In the genomic region with DNA sequence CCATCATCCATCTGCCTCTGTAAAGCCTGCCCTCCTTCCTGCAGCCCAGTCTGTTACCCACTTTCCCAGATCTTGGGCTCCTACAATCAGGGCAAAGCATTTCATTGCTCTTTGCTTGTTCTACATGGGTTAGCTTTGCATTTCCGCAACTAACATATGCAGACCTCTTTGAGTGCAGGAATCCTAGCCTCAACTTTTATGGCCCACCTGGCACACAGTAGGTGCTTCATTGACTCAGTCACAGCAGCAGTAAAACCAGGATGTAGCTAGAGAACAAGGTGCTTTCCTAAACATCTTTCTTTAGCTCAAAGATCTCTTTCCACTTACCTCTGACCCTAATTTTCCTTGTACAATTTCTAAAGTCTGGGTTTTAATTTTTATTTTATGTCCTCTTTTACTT, we compare ENCODE assay signal across 28 cellular contexts. TPM values are rescaled to one million over a fixed set of nuclear protein-coding genes. Genes with fewer than 3 reads are reported as not detected.
DNase-seq lines count a peak whose midpoint lies in the region; ATAC-seq and TF ChIP-seq lines count a peak whose summit lies in the region.
"Had no signal": no experiment of that assay in that cellular context is flagged by ENCODE, and none has a peak within 500 bp of the region (broad histone marks: within the 10 kb centered on the region; RNA-seq: fewer than 3 reads in every experiment).

No MANE protein-coding gene starts in this region.

- TF ChIP-seq CTCF in GM12864 (IDR thresholded peaks at IDR 0.05; ENCODE audit: low read depth, low read length, missing control alignments): no peak
- TF ChIP-seq CTCF in activated B cell treated with CpG ODN at 0.5 μM for 24 hours (IDR thresholded peaks at IDR 0.05): no peak
- no peak for TF ChIP-seq CTCF in breast epithelium (IDR thresholded peaks at IDR 0.05)

- H3K4me1 Mint-ChIP-seq in activated CD4-positive, alpha-beta T cell treated with anti-CD3 and anti-CD28 coated beads, Interleukin-2, amount 10 ng/mL, durations not matched to agents 7 days and 5 days: peaks cover 52% of the 10 kb centered on the region
- H3K4me1 Mint-ChIP-seq in activated B cell treated with CpG ODN at 0.5 μM for 24 hours (peaks cover 90% of the 10 kb centered on the region), memory B cell (peaks cover 65% of the 10 kb centered on the region)

- H3K4me3 ChIP-seq in GM12864 (ENCODE audit: low read depth, low read length) (peak overlapping the region; percentile 82), breast epithelium (no peak overlapping the region)
- H3K4me3 ChIP-seq: A549, cardiac muscle cell, coronary artery, heart left ventricle, lung, right atrium auricular region, upper lobe of left lung had no signal

- ATAC-seq in activated B cell treated with CpG ODN at 0.5 μM for 24 hours (ENCODE audit: low read depth) (no peak), memory B cell (ENCODE audit: low read depth) (no peak), GM19397 (IDR thresholded peaks at IDR 0.05; ENCODE audit: unreplicated experiment) (no peak)
- ATAC-seq: A549, WTC11 had no signal

- TF ChIP-seq POLR2A in breast epithelium (IDR thresholded peaks at IDR 0.05): no peak

- no peaks in the 10 kb centered on the region for H3K4me1 ChIP-seq in breast epithelium
- H3K4me1 ChIP-seq: parathyroid adenoma, right atrium auricular region had no signal

- peak overlapping the region; percentile 5 for H3K4me3 Mint-ChIP-seq in activated CD4-positive, alpha-beta T cell treated with anti-CD3 and anti-CD28 coated beads, Interleukin-2, amount 10 ng/mL, durations not matched to agents 7 days and 5 days
- H3K4me3 Mint-ChIP-seq in activated B cell treated with CpG ODN at 0.5 μM for 24 hours (peak overlapping the region; percentile 90), memory B cell (peak overlapping the region; percentile 81)
- H3K4me3 Mint-ChIP-seq: activated T-cell treated with anti-CD3 and anti-CD28 coated beads, Interleukin-2, amount 50 U/mL, for 24 hours; CD8-positive, alpha-beta memory T cell; effector memory CD8-positive, alpha-beta T cell; WTC11 had no signal

- H3K27me3 Mint-ChIP-seq in activated CD4-positive, alpha-beta T cell treated with anti-CD3 and anti-CD28 coated beads, Interleukin-2, amount 10 ng/mL, durations not matched to agents 7 days and 5 days: no peaks in the 10 kb centered on the region
- H3K27me3 Mint-ChIP-seq in activated B cell treated with CpG ODN at 0.5 μM for 24 hours (no peaks in the 10 kb centered on the region), memory B cell (no peaks in the 10 kb centered on the region)
- H3K27me3 Mint-ChIP-seq: activated T-cell treated with anti-CD3 and anti-CD28 coated beads, Interleukin-2, amount 50 U/mL, for 24 hours had no signal

- CTCF ChIA-PET in activated CD4-positive, alpha-beta T cell treated with anti-CD3 and anti-CD28 coated beads, Interleukin-2, amount 10 ng/mL, durations not matched to agents 7 days and 5 days (lab: Charles Lee): no interaction called here
- CTCF ChIA-PET in activated B cell treated with CpG ODN at 0.5 μM for 24 hours (lab: Charles Lee): interaction anchor here (0.9 to 1.7 kb wide), 3 partner anchors 25 to 125 kb away, joined by 4 to 6 read pairs (median 4); no protein-coding TSS in a partner anchor

- intact Hi-C loops in activated B cell treated with CpG ODN at 0.5 μM for 24 hours (cut with micrococcal nuclease) (no loop called here), breast epithelium (cut with DNase I; ENCODE audit: low total_unique reads) (no loop called here)

- no peak overlapping the region for H3K27ac ChIP-seq in breast epithelium
- H3K27ac ChIP-seq: A549, cardiac muscle cell, parathyroid adenoma, right atrium auricular region, upper lobe of left lung had no signal

- H3K9me3 Mint-ChIP-seq in activated CD4-positive, alpha-beta T cell treated with anti-CD3 and anti-CD28 coated beads, Interleukin-2, amount 10 ng/mL, durations not matched to agents 7 days and 5 days: no peaks in the 10 kb centered on the region
- H3K9me3 Mint-ChIP-seq in activated B cell treated with CpG ODN at 0.5 μM for 24 hours (no peaks in the 10 kb centered on the region), memory B cell (no peaks in the 10 kb centered on the region)
- H3K9me3 Mint-ChIP-seq: activated T-cell treated with anti-CD3 and anti-CD28 coated beads, Interleukin-2, amount 50 U/mL, for 24 hours; CD8-positive, alpha-beta memory T cell; effector memory CD8-positive, alpha-beta T cell; WTC11 had no signal

- DNase-seq in activated CD4-positive, alpha-beta T cell treated with anti-CD3 and anti-CD28 coated beads, Interleukin-2, amount 10 ng/mL, durations not matched to agents 7 days and 5 days: no peak
- no peak for DNase-seq in activated CD4-positive, alpha-beta T cell treated with anti-CD3 and anti-CD28 coated beads, Interleukin-2, amount 50 U/mL, for 4 hours
- DNase-seq in GM12864 (ENCODE audit: low read depth): no peak
- DNase-seq in activated B cell treated with CpG ODN at 0.5 μM for 24 hours: no peak
- no peak for DNase-seq in memory B cell (ENCODE audit: low spot score in 2 of 2)
- DNase-seq in NCI-H1436 (lab: John Stamatoyannopoulos, UW): no peak
- DNase-seq in breast epithelium (ENCODE audit: low spot score in 2 of 2): no peak
- DNase-seq: activated naive CD4-positive, alpha-beta T cell treated with anti-CD3 and anti-CD28 coated beads, Interleukin-2, amount 50 U/mL, for 16 hours; activated T-cell treated with anti-CD3 and anti-CD28 coated beads, Interleukin-2, amount 50 U/mL, for 24 hours; AML-193; CD8-positive, alpha-beta memory T cell; effector memory CD8-positive, alpha-beta T cell; NCI-H1694; NCI-H2171; NCI-H524; Right ventricle myocardium superior; stimulated activated CD4-positive, alpha-beta T cell treated with anti-CD3 and anti-CD28 coated beads, Interleukin-2, amount 100 ng/mL, for 24 hours had no signal

- H3K9me3 ChIP-seq in breast epithelium: no peaks in the 10 kb centered on the region
- H3K9me3 ChIP-seq: A549, heart left ventricle, right atrium auricular region, upper lobe of left lung had no signal

- no peak overlapping the region for H3K27ac Mint-ChIP-seq in activated CD4-positive, alpha-beta T cell treated with anti-CD3 and anti-CD28 coated beads, Interleukin-2, amount 10 ng/mL, durations not matched to agents 7 days and 5 days
- H3K27ac Mint-ChIP-seq in activated B cell treated with CpG ODN at 0.5 μM for 24 hours: peak overlapping the region; percentile 88
- peak overlapping the region; percentile 99 for H3K27ac Mint-ChIP-seq in memory B cell
- H3K27ac Mint-ChIP-seq: activated T-cell treated with anti-CD3 and anti-CD28 coated beads, Interleukin-2, amount 50 U/mL, for 24 hours; WTC11 had no signal

- POLR2A ChIA-PET in activated CD4-positive, alpha-beta T cell treated with anti-CD3 and anti-CD28 coated beads, Interleukin-2, amount 10 ng/mL, durations not matched to agents 7 days and 5 days (lab: Charles Lee): no interaction called here
- POLR2A ChIA-PET in activated B cell treated with CpG ODN at 0.5 μM for 24 hours (lab: Charles Lee): interaction anchor here (0.6 to 2.3 kb wide), 12 partner anchors 15 to 539 kb away, joined by 3 to 16 read pairs (median 4); a partner anchor contains a TSS

- no peaks in the 10 kb centered on the region for H3K27me3 ChIP-seq in breast epithelium
- H3K27me3 ChIP-seq: cardiac muscle cell, heart left ventricle, right atrium auricular region, upper lobe of left lung had no signal

- peaks cover 9% of the 10 kb centered on the region for H3K36me3 Mint-ChIP-seq in activated CD4-positive, alpha-beta T cell treated with anti-CD3 and anti-CD28 coated beads, Interleukin-2, amount 10 ng/mL, durations not matched to agents 7 days and 5 days (ENCODE audit: low read depth)
- H3K36me3 Mint-ChIP-seq in activated B cell treated with CpG ODN at 0.5 μM for 24 hours (ENCODE audit: low read depth): peaks cover 71% of the 10 kb centered on the region
- H3K36me3 Mint-ChIP-seq in memory B cell: peaks cover 2% of the 10 kb centered on the region
- H3K36me3 Mint-ChIP-seq: CD8-positive, alpha-beta memory T cell; WTC11 had no signal

- H3K36me3 ChIP-seq in breast epithelium: no peaks in the 10 kb centered on the region
- H3K36me3 ChIP-seq: cardiac muscle cell, heart left ventricle, right atrium auricular region, upper lobe of left lung had no signal

RNA-seq across cellular contexts. Expression of a gene that starts 3.5 kb away (rescaled TPM):
- total RNA-seq in activated CD4-positive, alpha-beta T cell treated with anti-CD3 and anti-CD28 coated beads, Interleukin-2, amount 10 ng/mL, durations not matched to agents 7 days and 5 days: 1 to 10 TPM; 7.2 to 7.4 TPM
- total RNA-seq in activated B cell treated with CpG ODN at 0.5 μM for 24 hours: 71.4 and 88.1 TPM in 2 replicates
- total RNA-seq in breast epithelium: 1 to 10 TPM in 2 of 3 donors, under 1 TPM in 1; 0.96 to 1.8 (median 1.6) TPM
- total RNA-seq: fibroblast of villous mesenchyme, Right ventricle myocardium superior had no signal

RNA-seq across cellular contexts. Expression of a gene that starts 23.4 kb away (rescaled TPM):
- total RNA-seq in activated CD4-positive, alpha-beta T cell treated with anti-CD3 and anti-CD28 coated beads, Interleukin-2, amount 10 ng/mL, durations not matched to agents 7 days and 5 days: 1 to 10 TPM; 1.4 to 1.8 TPM
- total RNA-seq in activated B cell treated with CpG ODN at 0.5 μM for 24 hours (41.2 and 43.8 TPM in 2 replicates), breast epithelium (10 to 100 TPM in 1 of 3 donors, 1 to 10 TPM in 2; 5.9 to 10.9 (median 9.8) TPM)

RNA-seq across cellular contexts. Expression of a gene that starts 41.8 kb away (rescaled TPM):
- total RNA-seq in activated CD4-positive, alpha-beta T cell treated with anti-CD3 and anti-CD28 coated beads, Interleukin-2, amount 10 ng/mL, durations not matched to agents 7 days and 5 days: not detected
- total RNA-seq in activated B cell treated with CpG ODN at 0.5 μM for 24 hours (0.56 and 1.1 TPM in 2 replicates), breast epithelium (1 to 10 TPM in 2 of 3 donors, under 1 TPM in 1; 0.59 to 4.9 (median 2.1) TPM)
- total RNA-seq: cardiac muscle cell, fibroblast of villous mesenchyme, WTC11 had no signal

RNA-seq across cellular contexts. Expression of a gene that starts 57.6 kb away (rescaled TPM):
- 10 to 100 TPM; 67.1 to 72.7 TPM for total RNA-seq in activated CD4-positive, alpha-beta T cell treated with anti-CD3 and anti-CD28 coated beads, Interleukin-2, amount 10 ng/mL, durations not matched to agents 7 days and 5 days
- total RNA-seq in activated B cell treated with CpG ODN at 0.5 μM for 24 hours (73.0 and 76.1 TPM in 2 replicates), breast epithelium (10 to 100 TPM; 40.8 to 54.1 (median 47.1) TPM)

Comparison
In these comparisons a context has a peak if more than half of its experiments do, and no peak if none do; other contexts are left out.
1. H3K4me3 Mint-ChIP-seq: peak in every context shown above with its lines; median percentile 90 in activated B cell treated with CpG ODN at 0.5 μM for 24 hours; 81 in memory B cell; 5 in activated CD4-positive, alpha-beta T cell treated with anti-CD3 and anti-CD28 coated beads, Interleukin-2, amount 10 ng/mL, durations not matched to agents 7 days and 5 days.